9 cellular contexts compared by ENCODE assay signal in the genomic region with DNA sequence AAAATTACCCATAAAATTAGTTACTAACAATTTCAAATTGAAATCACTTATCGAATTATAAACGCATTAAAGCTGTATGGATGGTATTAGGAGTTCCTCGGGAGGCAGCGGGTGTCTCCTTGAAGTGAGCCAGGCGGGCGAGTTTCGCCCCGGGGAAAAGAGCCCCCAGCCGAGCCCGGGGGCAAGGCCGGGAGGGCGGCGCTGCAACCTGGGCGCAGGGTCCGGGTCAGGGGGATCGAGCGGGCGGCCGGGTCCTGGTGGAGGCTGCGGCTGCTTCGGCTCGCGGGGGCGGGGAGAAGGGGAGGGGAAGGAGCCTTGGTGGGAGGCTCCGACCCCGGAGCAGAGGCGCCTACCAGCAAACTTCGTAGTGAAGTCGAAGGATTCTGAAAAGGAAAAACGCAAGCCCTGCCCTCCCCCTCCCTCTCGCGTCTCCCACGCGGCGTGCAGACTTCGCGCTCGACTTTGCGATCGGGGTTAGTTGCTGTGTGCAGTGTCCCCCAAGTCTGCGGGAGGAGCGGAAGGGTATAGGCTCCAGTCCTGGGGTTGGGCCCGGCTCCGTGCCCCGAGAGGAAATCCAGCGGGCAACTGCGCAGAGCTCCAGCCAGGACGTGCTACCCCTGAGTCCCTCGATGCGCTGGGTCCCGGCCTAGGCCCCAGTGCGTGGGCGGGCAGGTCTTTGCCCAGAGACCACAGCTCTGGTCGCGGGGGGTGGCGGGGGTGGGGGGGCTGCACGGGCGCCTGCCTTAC.
A peak's percentile ranks its signal among the peaks of the same experiment; 100 is the strongest.
DNase-seq lines count a peak whose midpoint lies in the region; ATAC-seq, FAIRE-seq and TF ChIP-seq lines count a peak whose summit lies in the region.
"Had no signal": no experiment of that assay in that cellular context is flagged by ENCODE, and none has a peak within 500 bp of the region (broad histone marks: within the 10 kb centered on the region; RNA-seq: fewer than 3 reads in every experiment).

No MANE protein-coding gene starts in this region.

- peaks cover 4% of the 10 kb centered on the region for H3K4me1 Mint-ChIP-seq in astrocyte (ENCODE audit: low read depth, unreplicated experiment)
- peaks cover 12% of the 10 kb centered on the region for H3K4me1 Mint-ChIP-seq in stimulated activated naive CD8-positive, alpha-beta T cell treated with anti-CD3 and anti-CD28 coated beads, Interleukin-15, Interleukin-2, amounts not matched to agents 100 ng/mL and 50 ng/mL, for 24 hours (ENCODE audit: low read depth)

- H2AFZ ChIP-seq in astrocyte (ENCODE audit: low read depth, low read length) (no peak overlapping the region), keratinocyte (ENCODE audit: control insufficient read depth, low read length) (peak overlapping the region; percentile 78)

- peak overlapping the region; percentile 80 for H3K27ac ChIP-seq in astrocyte (ENCODE audit: low read depth, low read length)
- H3K27ac ChIP-seq in keratinocyte (ENCODE audit: control insufficient read depth, insufficient read depth, low read length), result no peak overlapping the region
- H3K27ac ChIP-seq: neutrophil had no signal

- H3K9ac ChIP-seq in astrocyte (ENCODE audit: low read length) (peak overlapping the region; percentile 81), keratinocyte (ENCODE audit: control insufficient read depth, extremely low read depth, insufficient read depth, low read length) (peak overlapping the region; percentile 74)

- no peak for ATAC-seq in GM21717 (IDR thresholded peaks at IDR 0.05; ENCODE audit: unreplicated experiment)

- H3K36me3 Mint-ChIP-seq in astrocyte (ENCODE audit: low read depth, unreplicated experiment), result no peaks in the 10 kb centered on the region
- H3K36me3 Mint-ChIP-seq in stimulated activated naive CD8-positive, alpha-beta T cell treated with anti-CD3 and anti-CD28 coated beads, Interleukin-15, Interleukin-2, amounts not matched to agents 100 ng/mL and 50 ng/mL, for 24 hours (ENCODE audit: low read depth), result peaks cover under 1% of the 10 kb centered on the region

- no peaks in the 10 kb centered on the region for H3K9me3 Mint-ChIP-seq in astrocyte (ENCODE audit: unreplicated experiment)
- H3K9me3 Mint-ChIP-seq in stimulated activated naive CD8-positive, alpha-beta T cell treated with anti-CD3 and anti-CD28 coated beads, Interleukin-15, Interleukin-2, amounts not matched to agents 100 ng/mL and 50 ng/mL, for 24 hours, result no peaks in the 10 kb centered on the region

- H3K27me3 Mint-ChIP-seq in astrocyte (ENCODE audit: low read depth, unreplicated experiment), result peaks cover 41% of the 10 kb centered on the region
- peaks cover 64% of the 10 kb centered on the region for H3K27me3 Mint-ChIP-seq in stimulated activated naive CD8-positive, alpha-beta T cell treated with anti-CD3 and anti-CD28 coated beads, Interleukin-15, Interleukin-2, amounts not matched to agents 100 ng/mL and 50 ng/mL, for 24 hours

- peak overlapping the region; percentile 60 for H3K4me3 ChIP-seq in astrocyte (ENCODE audit: insufficient read depth, low read depth, low read length)
- peak overlapping the region; percentile 45 to 86 (median 82) for H3K4me3 ChIP-seq in keratinocyte (ENCODE audit: control insufficient read depth in 2 of 3, extremely low read depth in 1 of 3, insufficient read depth in 2 of 3, low read depth in 1 of 3, low read length in 3 of 3)

- H3K4me1 ChIP-seq in astrocyte (ENCODE audit: insufficient read depth, low read length), result peaks cover 25% of the 10 kb centered on the region
- peaks cover 11% of the 10 kb centered on the region for H3K4me1 ChIP-seq in keratinocyte (ENCODE audit: control insufficient read depth, extremely low read depth, insufficient read depth, low read length)

- peak overlapping the region; percentile 80 for H3K27ac Mint-ChIP-seq in astrocyte (ENCODE audit: unreplicated experiment)
- H3K27ac Mint-ChIP-seq in stimulated activated naive CD8-positive, alpha-beta T cell treated with anti-CD3 and anti-CD28 coated beads, Interleukin-15, Interleukin-2, amounts not matched to agents 100 ng/mL and 50 ng/mL, for 24 hours, result no peak overlapping the region

- H3K4me3 Mint-ChIP-seq in astrocyte (ENCODE audit: unreplicated experiment), result peak overlapping the region; percentile 85
- H3K4me3 Mint-ChIP-seq in stimulated activated naive CD8-positive, alpha-beta T cell treated with anti-CD3 and anti-CD28 coated beads, Interleukin-15, Interleukin-2, amounts not matched to agents 100 ng/mL and 50 ng/mL, for 24 hours, result peak overlapping the region; percentile 70

- H3K4me2 ChIP-seq in astrocyte (ENCODE audit: low read length) (peak overlapping the region; percentile 96), keratinocyte (ENCODE audit: control insufficient read depth, extremely low read depth, insufficient read depth, low read depth, low read length) (peak overlapping the region; percentile 98)

- H3K27me3 ChIP-seq in astrocyte (ENCODE audit: insufficient read depth, low read length) (peaks cover 41% of the 10 kb centered on the region), keratinocyte (ENCODE audit: control insufficient read depth, extremely low read depth, insufficient read depth, low read length) (peaks cover 43% of the 10 kb centered on the region)

- H3K9me3 ChIP-seq in astrocyte (ENCODE audit: insufficient read depth, low read depth, low read length), result no peaks in the 10 kb centered on the region
- H3K9me3 ChIP-seq in keratinocyte (ENCODE audit: control insufficient read depth, low read depth, low read length), result no peaks in the 10 kb centered on the region
- H3K9me3 ChIP-seq: neutrophil had no signal

- no peaks in the 10 kb centered on the region for H3K9me1 ChIP-seq in keratinocyte (ENCODE audit: control insufficient read depth, extremely low read depth, insufficient read depth, low read length)

- no peaks in the 10 kb centered on the region for H3K36me3 ChIP-seq in astrocyte (ENCODE audit: insufficient read depth, low read length)
- no peaks in the 10 kb centered on the region for H3K36me3 ChIP-seq in keratinocyte (ENCODE audit: control insufficient read depth in 2 of 2, extremely low read depth in 1 of 2, insufficient read depth in 2 of 2, low read length in 2 of 2)
- H3K36me3 ChIP-seq: neutrophil had no signal

- H3K79me2 ChIP-seq in astrocyte (ENCODE audit: insufficient read depth, low read length) (no peaks in the 10 kb centered on the region), keratinocyte (ENCODE audit: control insufficient read depth, insufficient read depth, low read length) (no peaks in the 10 kb centered on the region)

- FAIRE-seq in HTR-8/SVneo (lab: Jason Lieb, UNC) (no peak), astrocyte (lab: Jason Lieb, UNC) (no peak), keratinocyte (lab: Jason Lieb, UNC) (no peak)

- TF ChIP-seq CTCF in astrocyte (IDR thresholded peaks at IDR 0.05; ENCODE audit: insufficient read depth, low read depth, low read length) (no peak), keratinocyte (optimal IDR thresholded peaks at IDR 0.05 in 1 of 3, IDR thresholded peaks at IDR 0.05 in 1 of 3, conservative IDR thresholded peaks at IDR 0.05 in 1 of 3; ENCODE audit: extremely low read depth in 1 of 3, insufficient read depth in 2 of 3, low read length in 3 of 3) (no peak)

- DNase-seq in HTR-8/SVneo (ENCODE audit: insufficient read length, low spot score) (peak; percentile 25), astrocyte (ENCODE audit: low read depth) (no peak), keratinocyte (ENCODE audit: low read depth, low spot score) (no peak), inferior parietal cortex (ENCODE audit: extremely low spot score) (no peak), RKO (ENCODE audit: low spot score) (no peak)
- no peak for DNase-seq in activated CD4-positive, CD25-positive, alpha-beta regulatory T cell treated with anti-CD3 and anti-CD28 coated beads, Interleukin-2, amount 50 U/mL, for 72 hours

- dilution Hi-C loops in keratinocyte (cut with MboI; ENCODE audit: extremely low pct_ligation_motif_present, low sequenced_read_pairs), result no loop called here

- H4K20me1 ChIP-seq in astrocyte (ENCODE audit: insufficient read depth, low read length) (no peaks in the 10 kb centered on the region), keratinocyte (ENCODE audit: control insufficient read depth, extremely low read depth, insufficient read depth, low read length) (no peaks in the 10 kb centered on the region)
